Comparison of ENCODE assay signal across 12 cellular contexts in the genomic region with DNA sequence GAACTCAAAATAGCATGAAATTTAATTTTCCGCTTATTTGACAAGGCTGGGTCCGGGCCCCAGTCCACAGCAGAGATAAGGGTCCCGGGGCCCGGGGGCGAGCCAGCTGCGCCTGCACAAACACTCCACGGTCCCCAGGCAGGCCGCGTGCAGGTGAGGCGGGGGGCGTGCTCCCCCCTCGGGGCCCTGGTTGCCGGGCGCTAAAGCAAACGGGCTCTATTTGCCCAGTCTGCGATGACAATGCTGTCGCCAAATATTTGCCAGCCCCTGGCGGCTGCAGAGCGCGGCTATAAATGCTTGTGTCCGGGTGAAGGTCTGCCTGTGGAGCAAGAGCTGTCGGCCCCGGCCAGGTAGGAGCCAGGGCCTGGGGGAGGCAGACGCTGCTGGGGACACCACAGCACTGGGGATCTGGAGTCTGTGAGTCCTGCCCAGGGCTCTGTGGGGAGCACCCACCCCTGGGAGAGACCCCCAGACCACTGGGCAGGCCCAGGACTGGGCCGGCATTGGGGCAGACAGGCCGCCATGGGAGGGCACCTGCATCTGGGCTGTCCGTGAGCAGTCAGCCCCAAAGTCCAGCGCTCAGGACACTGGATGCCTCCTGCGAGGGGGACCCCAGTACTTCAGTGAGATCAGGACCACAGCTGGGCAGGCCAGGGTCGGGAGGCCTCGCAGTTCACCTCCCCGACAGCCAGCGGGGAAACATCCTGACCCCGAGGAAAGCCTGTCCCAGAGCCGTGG. TPM values are rescaled to one million over a fixed set of nuclear protein-coding genes. Genes with fewer than 3 reads are reported as not detected.
DNase-seq lines count a peak whose midpoint lies in the region; ATAC-seq and TF ChIP-seq lines count a peak whose summit lies in the region.
"Had no signal": no experiment of that assay in that cellular context is flagged by ENCODE, and none has a peak within 500 bp of the region (broad histone marks: within the 10 kb centered on the region; RNA-seq: fewer than 3 reads in every experiment).

PERCC1 (plus strand) TSS at position 320 of the 738 bp plus-strand sequence. CDS start 1,516 bp downstream, outside the sequence.

- in situ Hi-C loops in G401 (cut with HindIII; ENCODE audit: low sequenced_read_pairs) = no loop called here

- H3K27me3 Mint-ChIP-seq in immature natural killer cell (ENCODE audit: low read depth in 3 of 3) = peaks cover 0 to 2% (median 0%) of the 10 kb centered on the region in 3 donors

- no peak within 1 kb of the TSS for H3K9ac ChIP-seq in OCI-LY3 (ENCODE audit: low read length)

- peak within 1 kb of the TSS; percentile 9; the same call in 1 of the 2 replicates for H3K4me2 ChIP-seq in OCI-LY3 (ENCODE audit: low read length)

- H4K20me1 ChIP-seq in OCI-LY3 (ENCODE audit: insufficient read depth, low read length) = no peaks in the 10 kb centered on the region

- ATAC-seq in GM18505 (IDR thresholded peaks at IDR 0.05; ENCODE audit: unreplicated experiment) = no peak
- ATAC-seq in GM21619 (IDR thresholded peaks at IDR 0.05; ENCODE audit: unreplicated experiment) = no peak

- no peak within 1 kb of the TSS for H3K27ac ChIP-seq in OCI-LY3 (ENCODE audit: low read length)

- H3K4me3 ChIP-seq in BE2C (ENCODE audit: low read depth, low read length) (peak within 1 kb of the TSS; percentile 33), OCI-LY3 (ENCODE audit: low read length) (no peak within 1 kb of the TSS)

- peak within 1 kb of the TSS in 3 of 5 donors; percentile 44 to 76 (median 60) for H3K4me3 Mint-ChIP-seq in immature natural killer cell

- peak within 1 kb of the TSS; percentile 21; the same call in 1 of the 2 replicates for H2AFZ ChIP-seq in OCI-LY3 (ENCODE audit: low read depth, low read length)

- H3K9me3 ChIP-seq in BE2C = no peaks in the 10 kb centered on the region
- no peaks in the 10 kb centered on the region for H3K9me3 ChIP-seq in OCI-LY3 (ENCODE audit: insufficient read depth, low read length)

- H3K36me3 Mint-ChIP-seq in immature natural killer cell = no peaks in the 10 kb centered on the region

- TF ChIP-seq POLR2A in GM18505 (IDR thresholded peaks at IDR 0.05; ENCODE audit: borderline replicate concordance, extremely low read depth, insufficient read depth, insufficient read length) = no peak

- H3K27me3 ChIP-seq in BE2C (no peaks in the 10 kb centered on the region), OCI-LY3 (ENCODE audit: low read depth, low read length) (peaks cover 5% of the 10 kb centered on the region; the same call in 1 of the 2 replicates)

- no peaks in the 10 kb centered on the region for H3K36me3 ChIP-seq in BE2C
- no peaks in the 10 kb centered on the region for H3K36me3 ChIP-seq in OCI-LY3 (replicated peaks; ENCODE audit: low read depth, low read length)

- DNase-seq in BE2C = peak; percentile 52
- DNase-seq in G401 (ENCODE audit: low spot score) = peak; percentile 38
- DNase-seq in immature natural killer cell = no peak
- DNase-seq in NCI-H1105 (lab: John Stamatoyannopoulos, UW) = no peak
- DNase-seq in hepatic stellate cell (ENCODE audit: low spot score) = no peak
- DNase-seq: DND-41, GOT3 had no signal

- no peaks in the 10 kb centered on the region for H3K9me3 Mint-ChIP-seq in immature natural killer cell

- peak within 1 kb of the TSS in 1 of 6 donors; percentile 34 for H3K27ac Mint-ChIP-seq in immature natural killer cell

- H3K4me1 ChIP-seq in BE2C (peaks cover 16% of the 10 kb centered on the region), OCI-LY3 (ENCODE audit: low read length) (no peaks in the 10 kb centered on the region)

- H3K79me2 ChIP-seq in OCI-LY3 (ENCODE audit: low read length) = no peaks in the 10 kb centered on the region

- H3K4me1 Mint-ChIP-seq in immature natural killer cell = peaks cover 0 to 2% of the 10 kb centered on the region in 2 donors

- peak; percentile 43; the same call in 1 of the 2 replicates for TF ChIP-seq CTCF in BE2C (IDR thresholded peaks at IDR 0.05; ENCODE audit: low read depth, low read length)
- no peak for TF ChIP-seq CTCF in OCI-LY3 (IDR thresholded peaks at IDR 0.05; ENCODE audit: low read depth, low read length)

RNA-seq across cellular contexts. Expression of gene PERCC1, which starts in this region (rescaled TPM):
- not detected for polyA plus RNA-seq in BE2C (2012; ENCODE audit: insufficient read depth, insufficient read length, low read depth)
- not detected in 2 replicates for total RNA-seq in G401 (2014; rRNA removed; shearing (Covaris generic))
- polyA plus RNA-seq in immature natural killer cell = not detected
- total RNA-seq: lung microvascular endothelial cell, skeletal muscle tissue had no signal

Comparison
In these comparisons a context has a peak if more than half of its experiments do, and no peak if none do; other contexts are left out.
1. Peak in DNase-seq in G401; RNA of the gene not detected or under 1 TPM.